In genomic region chr4:70920592-70920991, GRCh38 we compare ENCODE assay signal across 1 cellular context.
TF ChIP-seq lines count a peak whose summit lies in the region.

No MANE protein-coding gene starts in this region.

TF ChIP-seq in K562, 482 proteins besides CTCF, POLR2A, EP300 and RAD21 (continued from another document):
- TF ChIP-seq, protein P1, sequence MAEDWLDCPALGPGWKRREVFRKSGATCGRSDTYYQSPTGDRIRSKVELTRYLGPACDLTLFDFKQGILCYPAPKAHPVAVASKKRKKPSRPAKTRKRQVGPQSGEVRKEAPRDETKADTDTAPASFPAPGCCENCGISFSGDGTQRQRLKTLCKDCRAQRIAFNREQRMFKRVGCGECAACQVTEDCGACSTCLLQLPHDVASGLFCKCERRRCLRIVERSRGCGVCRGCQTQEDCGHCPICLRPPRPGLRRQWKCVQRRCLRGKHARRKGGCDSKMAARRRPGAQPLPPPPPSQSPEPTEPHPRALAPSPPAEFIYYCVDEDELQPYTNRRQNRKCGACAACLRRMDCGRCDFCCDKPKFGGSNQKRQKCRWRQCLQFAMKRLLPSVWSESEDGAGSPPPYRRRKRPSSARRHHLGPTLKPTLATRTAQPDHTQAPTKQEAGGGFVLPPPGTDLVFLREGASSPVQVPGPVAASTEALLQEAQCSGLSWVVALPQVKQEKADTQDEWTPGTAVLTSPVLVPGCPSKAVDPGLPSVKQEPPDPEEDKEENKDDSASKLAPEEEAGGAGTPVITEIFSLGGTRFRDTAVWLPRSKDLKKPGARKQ (CRISPR knock-in tag; IDR thresholded peaks at IDR 0.05): no peak
- TF ChIP-seq CHAMP1 (IDR thresholded peaks at IDR 0.05): 0 out of 2 replicates have a peak, but pooled peaks have one; percentile 16
- peak in 1 of 2 experiments; percentile 75; a peak in 2 of 3 replicates for TF ChIP-seq CBX3 (IDR thresholded peaks at IDR 0.05; ENCODE audit: borderline replicate concordance in 1 of 2, low read length in 2 of 2)
- TF ChIP-seq, protein P2, sequence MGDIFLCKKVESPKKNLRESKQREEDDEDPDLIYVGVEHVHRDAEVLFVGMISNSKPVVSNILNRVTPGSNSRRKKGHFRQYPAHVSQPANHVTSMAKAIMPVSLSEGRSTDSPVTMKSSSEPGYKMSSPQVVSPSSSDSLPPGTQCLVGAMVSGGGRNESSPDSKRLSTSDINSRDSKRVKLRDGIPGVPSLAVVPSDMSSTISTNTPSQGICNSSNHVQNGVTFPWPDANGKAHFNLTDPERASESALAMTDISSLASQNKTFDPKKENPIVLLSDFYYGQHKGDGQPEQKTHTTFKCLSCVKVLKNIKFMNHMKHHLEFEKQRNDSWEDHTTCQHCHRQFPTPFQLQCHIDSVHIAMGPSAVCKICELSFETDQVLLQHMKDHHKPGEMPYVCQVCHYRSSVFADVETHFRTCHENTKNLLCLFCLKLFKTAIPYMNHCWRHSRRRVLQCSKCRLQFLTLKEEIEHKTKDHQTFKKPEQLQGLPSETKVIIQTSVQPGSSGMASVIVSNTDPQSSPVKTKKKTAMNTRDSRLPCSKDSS (IDR thresholded peaks at IDR 0.05; ENCODE audit: low read depth, partially characterized antibody): peak; percentile 18
